ENCODE assay signal across 9 cellular contexts in genomic region chr4:47490550-47490949, GRCh38. TPM values are rescaled to one million over a fixed set of nuclear protein-coding genes. Genes with fewer than 3 reads are reported as not detected.
DNase-seq lines count a peak whose midpoint lies in the region; ATAC-seq, FAIRE-seq and TF ChIP-seq lines count a peak whose summit lies in the region.
"Had no signal": no experiment of that assay in that cellular context is flagged by ENCODE, and none has a peak within 500 bp of the region (broad histone marks: within the 10 kb centered on the region; RNA-seq: fewer than 3 reads in every experiment).

No MANE protein-coding gene starts in this region.

- POLR2A ChIA-PET in H1 (lab: Charles Lee; ENCODE audit: partially characterized antibody): no interaction called here

- H3K9ac ChIP-seq in NT2/D1 (ENCODE audit: insufficient read length, low read depth): no peak overlapping the region
- no peak overlapping the region for H3K9ac ChIP-seq in H1 (replicated peaks in 1 of 4; ENCODE audit: extremely low read depth in 1 of 4, low read depth in 3 of 4, low read length in 3 of 4)

- no peak overlapping the region for H3K27ac ChIP-seq in H1 (ENCODE audit: low read depth, low read length)

- H3K36me3 ChIP-seq in BE2C (no peaks in the 10 kb centered on the region; the same call in 1 of the 2 replicates), NT2/D1 (ENCODE audit: insufficient read depth, insufficient read length, low read length) (no peaks in the 10 kb centered on the region), H1 (ENCODE audit: control insufficient read depth in 2 of 4, insufficient read depth in 4 of 4, low read length in 3 of 4) (no peaks in the 10 kb centered on the region)

- TF ChIP-seq CTCF in BE2C (IDR thresholded peaks at IDR 0.05; ENCODE audit: low read depth, low read length) (peak; percentile 87), H1 (IDR thresholded peaks at IDR 0.05; ENCODE audit: control extremely low read depth in 1 of 3, insufficient read depth in 1 of 3, low read depth in 1 of 3, low read length in 3 of 3) (peak; percentile 53 to 83 (median 63); a peak in 3 of 4 replicates), omental fat pad (IDR thresholded peaks at IDR 0.05) (no peak)

- peak; percentile 60 to 70 for TF ChIP-seq RAD21 in H1 (IDR thresholded peaks at IDR 0.05 in 1 of 2, conservative IDR thresholded peaks at IDR 0.05 in 1 of 2; ENCODE audit: low read depth in 2 of 2, low read length in 2 of 2)

- H3K14ac ChIP-seq in H1 (ENCODE audit: insufficient read length): no peak overlapping the region

- H3K4me3 ChIP-seq in BE2C (ENCODE audit: low read depth, low read length) (no peak overlapping the region), NT2/D1 (ENCODE audit: insufficient read length, low read depth) (no peak overlapping the region), H1 (ENCODE audit: extremely low read depth in 1 of 4, insufficient read depth in 2 of 4, low read depth in 3 of 4, low read length in 4 of 4) (no peak overlapping the region)

- TF ChIP-seq EP300 in H1 (IDR thresholded peaks at IDR 0.05; ENCODE audit: borderline replicate concordance in 1 of 2, low read depth in 2 of 2, low read length in 2 of 2): no peak

- H4K5ac ChIP-seq in H1 (ENCODE audit: insufficient read length, low read depth, low read length): no peak overlapping the region

- H2BK15ac ChIP-seq in H1 (ENCODE audit: low read length): no peak overlapping the region

- no peak overlapping the region for H3K18ac ChIP-seq in H1 (ENCODE audit: extremely low read depth, low read length)

- no peaks in the 10 kb centered on the region for H3K79me1 ChIP-seq in H1 (ENCODE audit: low read depth, low read length)

- no peak overlapping the region for H4K8ac ChIP-seq in H1 (ENCODE audit: extremely low read depth, insufficient read depth, low read length)

- DNase-seq in BE2C (peak; percentile 51), NT2/D1 (ENCODE audit: low read depth, low spot score) (peak; percentile 5), H1 (ENCODE audit: low read depth in 1 of 2, low spot score in 2 of 2) (no peak), omental fat pad (ENCODE audit: low spot score) (no peak), GM19240 (ENCODE audit: insufficient read length, low spot score) (no peak), DMS153 treated with DMSO at 0.1 percent for 48 hours (lab: John Stamatoyannopoulos, UW; ENCODE audit: unreplicated experiment) (no peak)

- 64 to 100% methylated on average over 1 to 4 of the region's 4 CpGs for WGBS in H1 (ENCODE audit: extremely low coverage in 1 of 2, insufficient coverage in 1 of 2, insufficient read length in 1 of 2, insufficient replicate concordance in 2 of 2, low coverage in 1 of 2, low lambda C conversion rate in 2 of 2, missing lambda C conversion rate in 1 of 2), 2 experiments

- no peak overlapping the region for H2BK120ac ChIP-seq in H1 (replicated peaks; ENCODE audit: low read depth, low read length)

- H3K56ac ChIP-seq in H1 (replicated peaks; ENCODE audit: insufficient read length, low read depth, low read length): no peak overlapping the region

- ATAC-seq in GM18520 (IDR thresholded peaks at IDR 0.05; ENCODE audit: unreplicated experiment) (peak; percentile 66), HG02938 (IDR thresholded peaks at IDR 0.05; ENCODE audit: unreplicated experiment) (peak; percentile 74), omental fat pad (ENCODE audit: low FRiP score) (peak; percentile 34)

- TF ChIP-seq POLR2A in H1 (IDR thresholded peaks at IDR 0.05; ENCODE audit: control extremely low read depth in 1 of 2, low read depth in 2 of 2, low read length in 2 of 2): no peak

- no peak overlapping the region for H4K91ac ChIP-seq in H1 (replicated peaks; ENCODE audit: insufficient read length, low read length)

- no peak overlapping the region for H2BK20ac ChIP-seq in H1 (ENCODE audit: low read length)

- H3K79me2 ChIP-seq in H1 (ENCODE audit: control insufficient read depth in 1 of 2, insufficient read depth in 2 of 2, low read length in 2 of 2): no peaks in the 10 kb centered on the region

- H3K23ac ChIP-seq in H1 (ENCODE audit: insufficient read length): no peak overlapping the region

- no peaks in the 10 kb centered on the region for H3K9me3 ChIP-seq in BE2C
- no peaks in the 10 kb centered on the region for H3K9me3 ChIP-seq in NT2/D1 (ENCODE audit: insufficient read depth, low read length)
- no peaks in the 10 kb centered on the region for H3K9me3 ChIP-seq in H1 (ENCODE audit: insufficient read depth in 2 of 2, low read depth in 1 of 2, low read length in 1 of 2)

- peak; percentile 74 for FAIRE-seq in H1 (lab: Jason Lieb, UNC)
- FAIRE-seq: islet of Langerhans had no signal

- CTCF ChIA-PET in H1 (lab: Charles Lee; ENCODE audit: partially characterized antibody): interaction anchor here (0.7 to 1.3 kb wide), 4 partner anchors 31 to 352 kb away, joined by 3 to 4 read pairs (median 3); no protein-coding TSS in a partner anchor

- H4K20me1 ChIP-seq in H1 (replicated peaks in 1 of 2; ENCODE audit: control insufficient read depth in 1 of 2, insufficient read depth in 2 of 2, low read length in 2 of 2): no peaks in the 10 kb centered on the region

- H3K27me3 ChIP-seq in BE2C (no peaks in the 10 kb centered on the region), NT2/D1 (ENCODE audit: insufficient read depth, insufficient read length) (peaks cover 6% of the 10 kb centered on the region), H1 (replicated peaks in 1 of 4; ENCODE audit: control insufficient read depth in 3 of 4, extremely low read depth in 1 of 4, insufficient read depth in 3 of 4, low read length in 3 of 4) (no peaks in the 10 kb centered on the region; a peak in 1 of 7 replicates)

- H3K4ac ChIP-seq in H1 (replicated peaks; ENCODE audit: insufficient read length, low read depth, low read length): no peak overlapping the region

- H3K4me1 ChIP-seq in BE2C: peaks cover 6% of the 10 kb centered on the region
- no peaks in the 10 kb centered on the region for H3K4me1 ChIP-seq in NT2/D1 (ENCODE audit: insufficient read depth, insufficient read length)
- H3K4me1 ChIP-seq in H1 (replicated peaks in 1 of 4; ENCODE audit: control insufficient read depth in 3 of 4, insufficient read depth in 4 of 4, low read length in 3 of 4): no peaks in the 10 kb centered on the region

- no peak overlapping the region for H2BK12ac ChIP-seq in H1 (ENCODE audit: low read depth, low read length)

- no peak overlapping the region for H2AFZ ChIP-seq in H1 (ENCODE audit: low read length)

- H2BK5ac ChIP-seq in H1 (ENCODE audit: low read depth, low read length): no peak overlapping the region

- H3K23me2 ChIP-seq in H1 (ENCODE audit: low read depth, low read length): no peaks in the 10 kb centered on the region

- H3K4me2 ChIP-seq in H1 (ENCODE audit: insufficient read depth in 1 of 2, low read depth in 2 of 2, low read length in 2 of 2): no peak overlapping the region

- no peak overlapping the region for H2AK5ac ChIP-seq in H1 (ENCODE audit: low read depth, low read length)

TF ChIP-seq in H1, 55 proteins besides CTCF, POLR2A, EP300 and RAD21:
- TF ChIP-seq SIX5 (IDR thresholded peaks at IDR 0.05; ENCODE audit: low read depth, low read length): no peak

RNA-seq across cellular contexts. Expression of gene ATP10D, which starts 5.5 kb away (rescaled TPM):
- polyA plus RNA-seq in BE2C (2012; ENCODE audit: insufficient read depth, insufficient read length, low read depth): 4.8 TPM
- total RNA-seq in H1 (2021; fragmentation: NEBNext Ultra II Directional; extraction: Animal tissue kit (Norgen Biotek cat#: 25700)): 5.4 and 5.9 TPM in 2 replicates
- polyA plus RNA-seq in H1 (2011; rRNA removed): 2.9 and 4.7 TPM in 2 replicates
- 3.8 TPM for polyA plus RNA-seq in H1 (2011; cell fraction: cytosol; rRNA removed)
- 4.9 TPM for polyA plus RNA-seq in H1 (2011; cell fraction: nucleus; rRNA removed)
- polyA plus RNA-seq in H1 (2012, experiment 1 of 2): 2.6 to 4.8 TPM (median 3.2 TPM) in 4 replicates
- 0.17 TPM for polyA plus RNA-seq in H1 (2012, experiment 2 of 2)
- polyA plus RNA-seq in H1 (2013, experiment 1 of 2): 5.5 TPM
- 5.5 TPM for polyA plus RNA-seq in H1 (2013, experiment 2 of 2)
- 20.9 and 24.5 TPM in 2 replicates for polyA minus RNA-seq in H1 (2011; rRNA and poly(A)+ RNA removed)
- polyA minus RNA-seq in H1 (2011; cell fraction: cytosol; rRNA and poly(A)+ RNA removed): 3.0 TPM
- polyA minus RNA-seq in H1 (2011; cell fraction: nucleus; rRNA and poly(A)+ RNA removed): 12.7 TPM
- 10 to 100 TPM; 10.2 to 19.9 (median 13.8) TPM for total RNA-seq in omental fat pad

RNA-seq across cellular contexts. Expression of gene COMMD8, which starts 27.0 kb away (rescaled TPM):
- polyA plus RNA-seq in BE2C (2012; ENCODE audit: insufficient read depth, insufficient read length, low read depth): 7.3 TPM
- 6.8 and 7.2 TPM in 2 replicates for total RNA-seq in H1 (2021; fragmentation: NEBNext Ultra II Directional; extraction: Animal tissue kit (Norgen Biotek cat#: 25700))
- polyA plus RNA-seq in H1 (2011; rRNA removed): 0.69 and 1.6 TPM in 2 replicates
- polyA plus RNA-seq in H1 (2011; cell fraction: cytosol; rRNA removed): 3.5 TPM
- polyA plus RNA-seq in H1 (2011; cell fraction: nucleus; rRNA removed): 0.88 TPM
- polyA plus RNA-seq in H1 (2012, experiment 1 of 2): 2.8 to 7.8 TPM (median 3.9 TPM) in 4 replicates
- 3.5 TPM for polyA plus RNA-seq in H1 (2012, experiment 2 of 2)
- polyA plus RNA-seq in H1 (2013, experiment 1 of 2): 4.1 TPM
- 4.0 TPM for polyA plus RNA-seq in H1 (2013, experiment 2 of 2)
- polyA minus RNA-seq in H1 (2011; rRNA and poly(A)+ RNA removed): 2.1 TPM in 2 replicates
- polyA minus RNA-seq in H1 (2011; cell fraction: cytosol; rRNA and poly(A)+ RNA removed): 1.0 TPM
- polyA minus RNA-seq in H1 (2011; cell fraction: nucleus; rRNA and poly(A)+ RNA removed): 3.0 TPM
- 10 to 100 TPM in 3 of 4 donors, 1 to 10 TPM in 1; 8.8 to 17.8 (median 13.6) TPM for total RNA-seq in omental fat pad

Comparison
In these comparisons a context has a peak if more than half of its experiments do, and no peak if none do; other contexts are left out.
1. DNase-seq: peak in BE2C (single experiment) and NT2/D1 (single experiment); none in H1 (0 of 2), omental fat pad (single experiment), GM19240 (single experiment) and DMS153 treated with DMSO at 0.1 percent for 48 hours (single experiment).
2. CTCF ChIP-seq: peak in BE2C (single experiment) and H1 (3 of 3); none in omental fat pad (0 of 3).
3. Peak in every context shown above with its lines, with median percentiles within 50 percentile points of each other: ATAC-seq.